ENCODE assay signal across 17 cellular contexts in the genomic region with DNA sequence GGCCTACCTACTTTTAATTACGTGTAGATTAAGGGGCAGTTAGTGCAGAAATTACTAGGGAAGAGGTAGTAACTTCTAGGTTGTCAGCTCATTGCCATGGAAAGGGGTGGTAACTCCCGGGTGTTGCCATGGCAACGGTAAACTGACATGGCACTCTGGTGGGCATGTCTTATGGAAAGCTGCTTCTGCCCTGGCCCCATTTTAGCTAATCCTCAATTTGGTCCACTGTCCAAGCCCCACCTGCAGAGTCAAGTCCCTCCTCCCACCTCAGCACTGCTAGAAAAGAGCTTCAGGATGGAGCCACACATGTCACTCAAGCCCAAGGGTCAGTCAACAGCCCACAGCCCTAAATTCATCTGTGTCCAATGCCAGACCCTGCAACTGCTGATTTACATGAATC.
DNase-seq lines count a peak whose midpoint lies in the region; TF ChIP-seq lines count a peak whose summit lies in the region.
"Had no signal": no experiment of that assay in that cellular context is flagged by ENCODE, and none has a peak within 500 bp of the region (broad histone marks: within the 10 kb centered on the region; RNA-seq: fewer than 3 reads in every experiment).

No MANE protein-coding gene starts in this region.

- H3K27ac ChIP-seq in angular gyrus (ENCODE audit: low read depth, low read length), result peak overlapping the region; percentile 8
- H3K27ac ChIP-seq: A549, GM23248, KMS-11 had no signal

- TF ChIP-seq CTCF in nephron progenitor cell (IDR thresholded peaks at IDR 0.05), result no peak

- peaks cover 31% of the 10 kb centered on the region for H3K27me3 Mint-ChIP-seq in nephron progenitor cell (ENCODE audit: low read depth, poor library complexity)

- H3K27ac Mint-ChIP-seq in nephron progenitor cell, result no peak overlapping the region
- H3K27ac Mint-ChIP-seq: HFFc6 had no signal

- no peak for TF ChIP-seq POLR2A in erythroblast (IDR thresholded peaks at IDR 0.05; ENCODE audit: low read length)

- H3K4me3 Mint-ChIP-seq in nephron progenitor cell, result no peak overlapping the region
- H3K4me3 Mint-ChIP-seq: HFFc6 had no signal

- DNase-seq in NCI-H748 (lab: John Stamatoyannopoulos, UW; ENCODE audit: unreplicated experiment) (peak; percentile 32), NCI-H748 treated with DMSO at 0.1 percent for 48 hours (lab: John Stamatoyannopoulos, UW) (no peak), nephron progenitor cell (peak; percentile 15), erythroblast (lab: John Stamatoyannopoulos, UW) (no peak), HuH-7 (ENCODE audit: low spot score) (no peak)
- DNase-seq in stimulated activated CD4-positive, alpha-beta T cell treated with anti-CD3 and anti-CD28 coated beads, Interleukin-15, amount 100 ng/mL, for 24 hours, result no peak
- DNase-seq in activated CD8-positive, alpha-beta memory T cell treated with anti-CD3 and anti-CD28 coated beads, Interleukin-2, amount 50 U/mL, for 48 hours, result no peak
- DNase-seq: DMS79, GM23248, HFFc6, MG63, NCI-H1092 treated with DMSO at 0.1 percent for 48 hours, NCI-H1694, NCI-H2171 had no signal

- no peaks in the 10 kb centered on the region for H3K36me3 Mint-ChIP-seq in nephron progenitor cell (ENCODE audit: low read depth)

- no peaks in the 10 kb centered on the region for H3K9me3 Mint-ChIP-seq in nephron progenitor cell
- H3K9me3 Mint-ChIP-seq: HFFc6 had no signal

- peaks cover 33% of the 10 kb centered on the region for H3K4me1 Mint-ChIP-seq in nephron progenitor cell

Comparison
In these comparisons a context has a peak if more than half of its experiments do, and no peak if none do; other contexts are left out.
1. DNase-seq: peak in NCI-H748 (single experiment) and nephron progenitor cell (single experiment); none in NCI-H748 treated with DMSO at 0.1 percent for 48 hours (single experiment), stimulated activated CD4-positive, alpha-beta T cell treated with anti-CD3 and anti-CD28 coated beads, Interleukin-15, amount 100 ng/mL, for 24 hours (single experiment), erythroblast (0 of 2), HuH-7 (single experiment) and activated CD8-positive, alpha-beta memory T cell treated with anti-CD3 and anti-CD28 coated beads, Interleukin-2, amount 50 U/mL, for 48 hours (single experiment).